In the genomic region with DNA sequence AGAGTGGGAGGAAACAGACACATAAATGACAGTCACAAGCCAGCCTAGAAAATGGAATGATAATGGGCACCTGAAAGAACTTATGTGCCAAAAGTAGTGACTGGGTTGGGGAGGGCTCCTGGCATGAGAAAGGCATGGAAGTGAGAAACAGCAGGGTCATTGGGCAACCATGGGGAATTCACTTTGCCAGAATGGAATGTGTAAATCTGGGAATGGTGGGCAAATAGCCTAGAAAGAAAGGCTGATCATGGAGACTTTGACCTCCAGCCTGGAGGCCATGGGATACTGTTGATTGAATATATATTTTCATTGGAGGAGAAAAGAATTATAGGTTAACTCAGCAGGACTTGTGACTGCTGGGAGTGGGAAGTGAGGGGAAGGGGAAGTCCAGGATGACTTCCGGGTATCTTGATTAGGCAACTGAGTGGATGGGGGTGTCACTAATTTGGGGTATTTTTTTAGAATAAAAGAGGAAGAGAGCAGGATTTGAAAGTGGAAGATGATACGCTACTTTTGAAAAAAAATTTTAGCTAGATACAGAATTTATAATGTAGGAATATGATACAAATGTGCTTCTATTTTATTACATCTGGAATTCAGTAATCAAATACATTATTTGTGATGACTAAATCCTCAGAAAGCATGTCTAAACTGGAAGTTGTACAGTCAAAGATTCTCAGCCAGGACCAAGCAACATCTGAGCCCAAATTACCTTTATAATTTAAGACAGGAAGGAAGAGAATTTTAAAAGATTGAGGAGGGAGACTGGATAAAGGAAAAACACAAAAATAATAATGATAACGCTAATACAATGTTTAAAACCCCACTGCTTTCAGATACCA, we compare ENCODE assay signal across 22 cellular contexts.
DNase-seq lines count a peak whose midpoint lies in the region; ATAC-seq and TF ChIP-seq lines count a peak whose summit lies in the region.
"Had no signal": no experiment of that assay in that cellular context is flagged by ENCODE, and none has a peak within 500 bp of the region (broad histone marks: within the 10 kb centered on the region; RNA-seq: fewer than 3 reads in every experiment).

No MANE protein-coding gene starts in this region.

- H3K4me3 ChIP-seq in fibroblast of the aortic adventitia (ENCODE audit: low read depth, low read length) (no peak overlapping the region), uterus (no peak overlapping the region)
- H3K4me3 ChIP-seq: esophagus muscularis mucosa, neural progenitor cell had no signal

- no peak for TF ChIP-seq POLR2A in uterus (IDR thresholded peaks at IDR 0.05)

- H3K27ac Mint-ChIP-seq in T-helper 2 cell treated with Interferon-gamma antibody and Interleukin-4, amounts not matched to agents 5 μg/mL and 100 μg/mL, for 36 hours, result no peak overlapping the region
- H3K27ac Mint-ChIP-seq: activated CD4-positive, alpha-beta T cell treated with anti-CD3 and anti-CD28 coated beads, Interleukin-2, amount 10 ng/mL, durations not matched to agents 24 days and 14 days; activated naive CD4-positive, alpha-beta T cell treated with anti-CD3 and anti-CD28 coated beads for 36 hours; brain; dendritic cell treated with granulocyte-macrophage colony-stimulating factor and Interleukin-4, amounts not matched to agents 40 ng/mL and 50 ng/mL, for 4 days; neural progenitor cell had no signal

- no peaks in the 10 kb centered on the region for H3K4me1 ChIP-seq in uterus
- H3K4me1 ChIP-seq: neural progenitor cell had no signal

- DNase-seq in Right ventricle myocardium superior (no peak), left cardiac atrium (no peak), SKM-1 treated with dmso at 0.1 percent for 144 hours (lab: John Stamatoyannopoulos, UW; ENCODE audit: unreplicated experiment) (peak; percentile 43), fibroblast of the aortic adventitia (ENCODE audit: low read depth) (peak; percentile 49), uterus (no peak), NK-92 (lab: John Stamatoyannopoulos, UW; ENCODE audit: unreplicated experiment) (no peak), GDM1 (lab: John Stamatoyannopoulos, UW) (no peak)
- no peak for DNase-seq in T-helper 2 cell treated with Interferon-gamma antibody and Interleukin-4, amounts not matched to agents 5 μg/mL and 100 μg/mL, for 36 hours (ENCODE audit: low spot score)
- DNase-seq: ACHN; activated CD4-positive, alpha-beta T cell treated with anti-CD3 and anti-CD28 coated beads, Interleukin-2, amount 10 ng/mL, durations not matched to agents 24 days and 14 days; activated naive CD4-positive, alpha-beta T cell treated with anti-CD3 and anti-CD28 coated beads for 36 hours; kidney; midbrain; NCI-H1092 treated with DMSO at 0.1 percent for 48 hours; NCI-H526 treated with DMSO at 0.1 percent for 48 hours; stimulated activated naive CD8-positive, alpha-beta T cell treated with anti-CD3 and anti-CD28 coated beads, Interleukin-15, Interleukin-2, amounts not matched to agents 100 U/mL and 50 U/mL, for 24 hours; SW 1271 had no signal

- H3K9me3 Mint-ChIP-seq in T-helper 2 cell treated with Interferon-gamma antibody and Interleukin-4, amounts not matched to agents 5 μg/mL and 100 μg/mL, for 36 hours, result no peaks in the 10 kb centered on the region
- H3K9me3 Mint-ChIP-seq: activated CD4-positive, alpha-beta T cell treated with anti-CD3 and anti-CD28 coated beads, Interleukin-2, amount 10 ng/mL, durations not matched to agents 24 days and 14 days had no signal

- no peaks in the 10 kb centered on the region for H3K27me3 ChIP-seq in uterus
- H3K27me3 ChIP-seq: esophagus muscularis mucosa had no signal

- TF ChIP-seq CTCF in fibroblast of the aortic adventitia (IDR thresholded peaks at IDR 0.05; ENCODE audit: insufficient read depth, low read length), result no peak
- no peak for TF ChIP-seq CTCF in uterus (IDR thresholded peaks at IDR 0.05)

- ATAC-seq in Right ventricle myocardium superior (ENCODE audit: poor library complexity) (peak; percentile 36), left cardiac atrium (no peak)
- ATAC-seq: stimulated activated naive CD8-positive, alpha-beta T cell treated with anti-CD3 and anti-CD28 coated beads, Interleukin-15, Interleukin-2, amounts not matched to agents 100 U/mL and 50 U/mL, for 24 hours had no signal

- H3K4me3 Mint-ChIP-seq in T-helper 2 cell treated with Interferon-gamma antibody and Interleukin-4, amounts not matched to agents 5 μg/mL and 100 μg/mL, for 36 hours, result no peak overlapping the region
- H3K4me3 Mint-ChIP-seq: activated CD4-positive, alpha-beta T cell treated with anti-CD3 and anti-CD28 coated beads, Interleukin-2, amount 10 ng/mL, durations not matched to agents 24 days and 14 days; activated naive CD4-positive, alpha-beta T cell treated with anti-CD3 and anti-CD28 coated beads for 36 hours; brain; dendritic cell treated with granulocyte-macrophage colony-stimulating factor and Interleukin-4, amounts not matched to agents 40 ng/mL and 50 ng/mL, for 4 days; IgD-negative memory B cell; neural progenitor cell had no signal

- H3K9me3 ChIP-seq in uterus, result no peaks in the 10 kb centered on the region

- H3K4me1 Mint-ChIP-seq in T-helper 2 cell treated with Interferon-gamma antibody and Interleukin-4, amounts not matched to agents 5 μg/mL and 100 μg/mL, for 36 hours (ENCODE audit: low read depth), result no peaks in the 10 kb centered on the region
- H3K4me1 Mint-ChIP-seq: activated CD4-positive, alpha-beta T cell treated with anti-CD3 and anti-CD28 coated beads, Interleukin-2, amount 10 ng/mL, durations not matched to agents 24 days and 14 days; brain; IgD-negative memory B cell had no signal

- H3K36me3 Mint-ChIP-seq in T-helper 2 cell treated with Interferon-gamma antibody and Interleukin-4, amounts not matched to agents 5 μg/mL and 100 μg/mL, for 36 hours (ENCODE audit: low read depth), result no peaks in the 10 kb centered on the region
- H3K36me3 Mint-ChIP-seq: brain, IgD-negative memory B cell had no signal

- peak overlapping the region; percentile 55 to 62 for H3K27ac ChIP-seq in uterus
- H3K27ac ChIP-seq: neural progenitor cell had no signal

- no peaks in the 10 kb centered on the region for H3K36me3 ChIP-seq in uterus
- H3K36me3 ChIP-seq: esophagus muscularis mucosa, neural progenitor cell had no signal

- no peaks in the 10 kb centered on the region for H3K27me3 Mint-ChIP-seq in T-helper 2 cell treated with Interferon-gamma antibody and Interleukin-4, amounts not matched to agents 5 μg/mL and 100 μg/mL, for 36 hours (ENCODE audit: low read depth)
- H3K27me3 Mint-ChIP-seq: activated CD4-positive, alpha-beta T cell treated with anti-CD3 and anti-CD28 coated beads, Interleukin-2, amount 10 ng/mL, durations not matched to agents 24 days and 14 days; dendritic cell treated with granulocyte-macrophage colony-stimulating factor and Interleukin-4, amounts not matched to agents 40 ng/mL and 50 ng/mL, for 4 days; IgD-negative memory B cell had no signal

- intact Hi-C loops in Right ventricle myocardium superior (cut with DNase I), result no loop called here
- intact Hi-C loops in left cardiac atrium (cut with DNase I), result no loop called here
- intact Hi-C loops in uterus (cut with DNase I; ENCODE audit: low total_unique reads), result no loop called here

Comparison
In these comparisons a context has a peak if more than half of its experiments do, and no peak if none do; other contexts are left out.
1. DNase-seq: peak in SKM-1 treated with dmso at 0.1 percent for 144 hours (single experiment) and fibroblast of the aortic adventitia (single experiment); none in Right ventricle myocardium superior (single experiment), left cardiac atrium (single experiment), uterus (0 of 2), NK-92 (single experiment), GDM1 (single experiment) and T-helper 2 cell treated with Interferon-gamma antibody and Interleukin-4, amounts not matched to agents 5 μg/mL and 100 μg/mL, for 36 hours (single experiment).